ENCODE assay signal across 23 cellular contexts in genomic region chr1:209105769-209106168, GRCh38.
A peak's percentile ranks its signal among the peaks of the same experiment; 100 is the strongest.
DNase-seq lines count a peak whose midpoint lies in the region; ATAC-seq, FAIRE-seq and TF ChIP-seq lines count a peak whose summit lies in the region.
"Had no signal": no experiment of that assay in that cellular context is flagged by ENCODE, and none has a peak within 500 bp of the region (broad histone marks: within the 10 kb centered on the region; RNA-seq: fewer than 3 reads in every experiment).

No MANE protein-coding gene starts in this region.

- no peak for FAIRE-seq in HepG2 (lab: Jason Lieb, UNC)
- FAIRE-seq: A204.1, kidney had no signal

- no peak overlapping the region for H2AFZ ChIP-seq in HepG2 (ENCODE audit: low read length)

- peak in 3 of 4 donors; percentile 12 to 49 (median 46) for ATAC-seq in right lobe of liver
- no peak for ATAC-seq in HepG2
- peak; percentile 58 for ATAC-seq in SK-N-SH treated with all-trans-retinoic acid at 6 μM for 48 hours
- ATAC-seq in left lobe of liver = peak; percentile 64
- no peak for ATAC-seq in GM18505 (IDR thresholded peaks at IDR 0.05; ENCODE audit: unreplicated experiment)
- ATAC-seq in HG03135 (IDR thresholded peaks at IDR 0.05; ENCODE audit: unreplicated experiment) = no peak
- ATAC-seq in HG02870 (IDR thresholded peaks at IDR 0.05; ENCODE audit: unreplicated experiment) = no peak
- ATAC-seq: activated CD8-positive, alpha-beta memory T cell treated with anti-CD3 and anti-CD28 coated beads, Interleukin-2, amount 10 ng/mL, durations not matched to agents 7 days and 5 days had no signal

- no peak for TF ChIP-seq EP300 in HepG2 (IDR thresholded peaks at IDR 0.05; ENCODE audit: low read depth in 2 of 2, low read length in 2 of 2)
- no peak for TF ChIP-seq EP300 in HepG2 (CRISPR knock-in tag; IDR thresholded peaks at IDR 0.05; ENCODE audit: borderline replicate concordance)

- POLR2A ChIA-PET in HepG2 (lab: Yijun Ruan, JAX) = no interaction called here

- TF ChIP-seq RAD21 in HepG2 (CRISPR knock-in tag; IDR thresholded peaks at IDR 0.05) = no peak

- BruUV-seq in HepG2 (replicated peaks; lab: Mats Ljungman, UMichigan) = no TSS peak

- no peaks in the 10 kb centered on the region for H3K27me3 ChIP-seq in right lobe of liver
- H3K27me3 ChIP-seq in HepG2 (ENCODE audit: control insufficient read depth in 1 of 2, insufficient read depth in 2 of 2, low read length in 2 of 2) = no peaks in the 10 kb centered on the region; a peak in 1 of 5 replicates
- H3K27me3 ChIP-seq: stomach, tibial nerve had no signal

- H3K4me3 ChIP-seq in right lobe of liver (no peak overlapping the region), HepG2 (replicated peaks in 1 of 3; ENCODE audit: insufficient read depth in 1 of 3, low read depth in 2 of 3, low read length in 3 of 3) (no peak overlapping the region)
- H3K4me3 ChIP-seq: lung, prostate gland, SK-N-MC, stomach, tibial nerve had no signal

- intact Hi-C loops in right lobe of liver (cut with DNase I) = no loop called here
- intact Hi-C loops in HepG2 (cut with micrococcal nuclease; ENCODE audit: unreplicated experiment) = no loop called here

- no peak for TF ChIP-seq CTCF in right lobe of liver (IDR thresholded peaks at IDR 0.05)
- TF ChIP-seq CTCF in HepG2 (CRISPR knock-in tag; IDR thresholded peaks at IDR 0.05) = no peak

- no peaks in the 10 kb centered on the region for H3K79me2 ChIP-seq in HepG2 (ENCODE audit: insufficient read depth, low read length)

- DNase-seq in right lobe of liver (no peak), HepG2 (ENCODE audit: low spot score) (no peak), left lobe of liver (ENCODE audit: low spot score) (no peak), G401 (ENCODE audit: low spot score) (no peak)
- DNase-seq: activated CD4-positive, alpha-beta T cell treated with anti-CD3 and anti-CD28 coated beads, Interleukin-2, amount 10 ng/mL, durations not matched to agents 7 days and 5 days; activated CD8-positive, alpha-beta memory T cell treated with anti-CD3 and anti-CD28 coated beads, Interleukin-2, amount 10 ng/mL, durations not matched to agents 7 days and 5 days; aorta; CD8-positive, alpha-beta memory T cell; GF-D8; kidney; NCI-H526; stimulated activated CD8-positive, alpha-beta memory T cell treated with anti-CD3 and anti-CD28 coated beads, Interleukin-4, amount 100 ng/mL, for 48 hours; stomach had no signal

- H3K4me1 ChIP-seq in right lobe of liver (no peaks in the 10 kb centered on the region), HepG2 (ENCODE audit: insufficient read depth, low read length) (no peaks in the 10 kb centered on the region)
- H3K4me1 ChIP-seq: prostate gland, stomach, tibial nerve had no signal

- CTCF ChIA-PET in HepG2 (lab: Yijun Ruan, JAX; ENCODE audit: low intra/inter-chr PET ratio, low total read pairs) = no interaction called here

- 19% methylated on average over 3 of the region's 3 CpGs for WGBS in right lobe of liver (ENCODE audit: insufficient coverage, low coverage, low lambda C conversion rate, missing lambda C conversion rate)
- 4% methylated on average over 3 of the region's 3 CpGs for WGBS in HepG2 (ENCODE audit: low lambda C conversion rate)

- no peak overlapping the region for H3K27ac ChIP-seq in right lobe of liver
- no peak overlapping the region for H3K27ac ChIP-seq in HepG2 (ENCODE audit: extremely low read length, insufficient read depth, low read length)
- H3K27ac ChIP-seq: prostate gland, SK-N-MC, stomach, tibial nerve, WERI-Rb-1 had no signal

- H3K9me3 ChIP-seq in right lobe of liver (no peaks in the 10 kb centered on the region), HepG2 (ENCODE audit: low read length) (peaks cover 9% of the 10 kb centered on the region; the same call in 1 of the 2 replicates)
- H3K9me3 ChIP-seq: prostate gland, stomach, tibial nerve had no signal

- no peaks in the 10 kb centered on the region for H4K20me1 ChIP-seq in HepG2 (ENCODE audit: insufficient read depth, low read length)

- H3K36me3 ChIP-seq in right lobe of liver (no peaks in the 10 kb centered on the region), HepG2 (replicated peaks in 1 of 2; ENCODE audit: control insufficient read depth in 1 of 2, insufficient read depth in 2 of 2, low read length in 2 of 2) (no peaks in the 10 kb centered on the region)
- H3K36me3 ChIP-seq: prostate gland, stomach, tibial nerve, WERI-Rb-1 had no signal

- no peak overlapping the region for H3K4me2 ChIP-seq in HepG2 (ENCODE audit: low read depth, low read length)

- in situ Hi-C loops in HepG2 (cut with HindIII; ENCODE audit: extremely low pct_ligation_motif_present, low pct_unique_long_range_greater_than_20kb) = loop anchor here (25.0 kb wide), 1 partner anchor 607 kb away; the partner anchor contains the start of gene HSD11B1
- in situ Hi-C loops in G401 (cut with HindIII; ENCODE audit: low sequenced_read_pairs) = no loop called here

- no peak overlapping the region for H3K9ac ChIP-seq in HepG2 (ENCODE audit: insufficient read depth, low read depth, low read length)

- TF ChIP-seq POLR2A in right lobe of liver (IDR thresholded peaks at IDR 0.05) = no peak
- TF ChIP-seq POLR2A in HepG2 (IDR thresholded peaks at IDR 0.05; ENCODE audit: insufficient read depth in 1 of 2, low read depth in 2 of 2, low read length in 2 of 2) = no peak
- TF ChIP-seq POLR2A in GM18505 (IDR thresholded peaks at IDR 0.05; ENCODE audit: borderline replicate concordance, extremely low read depth, insufficient read depth, insufficient read length) = no peak

TF ChIP-seq in HepG2, 621 proteins besides CTCF, POLR2A, EP300 and RAD21:
- TF ChIP-seq NBN (conservative IDR thresholded peaks at IDR 0.05) (no peak), ZNF567 (CRISPR knock-in tag; IDR thresholded peaks at IDR 0.05; ENCODE audit: borderline replicate concordance) (no peak), ZNF841 (CRISPR knock-in tag; IDR thresholded peaks at IDR 0.05; ENCODE audit: borderline replicate concordance) (no peak), ZNF737 (CRISPR knock-in tag; IDR thresholded peaks at IDR 0.05; ENCODE audit: borderline replicate concordance) (no peak), ZNF746 (CRISPR knock-in tag; IDR thresholded peaks at IDR 0.05) (no peak), IKZF1 (IDR thresholded peaks at IDR 0.05) (no peak), ZNF484 (CRISPR knock-in tag; IDR thresholded peaks at IDR 0.05; ENCODE audit: borderline replicate concordance, low read depth) (no peak)
TF ChIP-seq in HepG2: peak in this region for 0.

TF ChIP-seq in SK-N-SH treated with all-trans-retinoic acid at 6 μM for 48 hours, 23 proteins besides CTCF, POLR2A, EP300 and RAD21 (continues in another document):
- no peak for TF ChIP-seq SNAI2 (CRISPR knock-in tag; IDR thresholded peaks at IDR 0.05)
- no peak for TF ChIP-seq RARB (CRISPR knock-in tag; IDR thresholded peaks at IDR 0.05)
- TF ChIP-seq ZNF565 (CRISPR knock-in tag; conservative IDR thresholded peaks at IDR 0.05; ENCODE audit: low read depth) = no peak
- no peak for TF ChIP-seq PATZ1 (CRISPR knock-in tag; IDR thresholded peaks at IDR 0.05; ENCODE audit: borderline replicate concordance)
- no peak for TF ChIP-seq TSHZ2 (CRISPR knock-in tag; IDR thresholded peaks at IDR 0.05)
- TF ChIP-seq OSR1 (CRISPR knock-in tag; IDR thresholded peaks at IDR 0.05) = no peak
- no peak for TF ChIP-seq ZC3H10 (CRISPR knock-in tag; IDR thresholded peaks at IDR 0.05)

Comparison
In these comparisons a context has a peak if more than half of its experiments do, and no peak if none do; other contexts are left out.
1. ATAC-seq: peak in right lobe of liver (3 of 4), SK-N-SH treated with all-trans-retinoic acid at 6 μM for 48 hours (single experiment) and left lobe of liver (single experiment); none in HepG2 (single experiment), GM18505 (single experiment), HG03135 (single experiment) and HG02870 (single experiment).